In the genomic region with DNA sequence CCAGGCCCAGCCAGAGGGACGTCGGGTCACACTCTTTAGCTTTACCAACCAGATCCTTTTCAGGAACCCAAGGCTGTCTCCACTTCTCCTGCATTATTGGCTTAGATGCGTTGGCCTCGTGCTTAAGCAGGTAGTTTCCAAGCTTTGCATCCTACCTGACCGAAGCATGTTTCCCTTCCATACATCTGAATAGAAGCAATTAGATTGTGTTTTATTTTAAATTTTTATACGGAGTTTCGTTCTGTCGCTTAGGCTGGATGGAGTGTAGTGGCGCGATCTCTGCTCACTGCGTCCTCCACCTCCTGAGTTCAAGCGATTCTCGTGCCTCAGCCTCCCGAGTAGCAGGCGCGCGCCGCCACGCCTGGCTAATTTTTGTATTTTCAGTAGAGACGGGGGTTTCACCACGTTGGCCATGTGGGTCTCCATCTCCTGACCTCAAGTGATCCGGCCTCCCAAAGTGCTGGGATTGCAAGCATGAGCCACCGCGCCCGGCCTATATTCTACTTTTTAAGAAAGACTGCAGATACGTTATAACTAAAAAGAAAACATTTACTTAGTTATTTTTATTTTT, we compare ENCODE assay signal across 8 cellular contexts. TPM values are rescaled to one million over a fixed set of nuclear protein-coding genes. Genes with fewer than 3 reads are reported as not detected.
DNase-seq lines count a peak whose midpoint lies in the region; ATAC-seq, FAIRE-seq and TF ChIP-seq lines count a peak whose summit lies in the region.

No MANE protein-coding gene starts in this region.

- H3K79me2 ChIP-seq in KMS-11 (ENCODE audit: insufficient read depth, low read depth) (no peaks in the 10 kb centered on the region), GM12878 (ENCODE audit: control insufficient read depth, insufficient read depth, low read length) (no peaks in the 10 kb centered on the region)

- RAD21 ChIA-PET in GM12878 (lab: Charles Lee; ENCODE audit: unreplicated experiment): interaction anchor here (1.0 to 1.9 kb wide), 6 partner anchors 18 to 74 kb away, joined by 3 to 7 read pairs (median 4); a partner anchor contains a TSS

- TF ChIP-seq RAD21 in GM12878 (IDR thresholded peaks at IDR 0.05; ENCODE audit: insufficient read depth, low read depth, low read length): no peak

- H3K4me1 ChIP-seq in KMS-11 (ENCODE audit: low read depth, poor library complexity, severe bottlenecking) (peaks cover 6% of the 10 kb centered on the region), GM12878 (ENCODE audit: control insufficient read depth, insufficient read depth, low read length) (peaks cover 3% of the 10 kb centered on the region; the same call in 1 of the 2 replicates), subcutaneous abdominal adipose tissue (ENCODE audit: control insufficient read depth in 5 of 5, insufficient read depth in 5 of 5, low read length in 5 of 5) (peaks cover 0 to 23% (median 17%) of the 10 kb centered on the region in 5 donors)

- DNase-seq in Right ventricle myocardium inferior (ENCODE audit: missing footprints) (peak; percentile 69), cardiac septum (ENCODE audit: low spot score) (no peak), GM12878 (ENCODE audit: low read depth, low spot score) (no peak), kidney epithelial cell (ENCODE audit: low read depth) (no peak), SKM-1 treated with dmso at 0.1 percent for 144 hours (lab: John Stamatoyannopoulos, UW; ENCODE audit: unreplicated experiment) (no peak), GDM1 (lab: John Stamatoyannopoulos, UW) (no peak)

- CTCF ChIA-PET in GM12878 (lab: Yijun Ruan, JAX): interaction anchor here (0.7 to 2.2 kb wide), 13 partner anchors 8 to 195 kb away, joined by 3 to 28 read pairs (median 4); a partner anchor contains a TSS

- SMC1A ChIA-PET in GM12878 (lab: Charles Lee; ENCODE audit: uncharacterized antibody, unreplicated experiment): interaction anchor here (0.8 to 2.0 kb wide), 9 partner anchors 10 to 77 kb away, joined by 3 to 10 read pairs (median 5); a partner anchor contains a TSS

- TF ChIP-seq POLR2A in GM12878 (IDR thresholded peaks at IDR 0.05; ENCODE audit: low read depth, low read length): no peak

- H3K9me3 ChIP-seq in GM12878 (replicated peaks; ENCODE audit: control insufficient read depth, insufficient read depth, low read length) (no peaks in the 10 kb centered on the region), subcutaneous abdominal adipose tissue (ENCODE audit: control insufficient read depth in 5 of 5, low read length in 5 of 5) (no peaks in the 10 kb centered on the region)

- H4K20me1 ChIP-seq in KMS-11 (ENCODE audit: insufficient read depth): no peaks in the 10 kb centered on the region
- H4K20me1 ChIP-seq in GM12878 (ENCODE audit: control insufficient read depth, insufficient read depth): no peaks in the 10 kb centered on the region

- TF ChIP-seq EP300 in GM12878 (IDR thresholded peaks at IDR 0.05; ENCODE audit: borderline replicate concordance in 1 of 2, control insufficient read depth in 1 of 2, low read depth in 2 of 2, low read length in 2 of 2): no peak

- in situ Hi-C loops in GM12878 (cut with MboI): no loop called here

- no peaks in the 10 kb centered on the region for H3K36me3 ChIP-seq in KMS-11 (ENCODE audit: insufficient read depth)
- H3K36me3 ChIP-seq in GM12878 (ENCODE audit: control insufficient read depth in 2 of 2, insufficient read depth in 2 of 2, low read length in 1 of 2): no peaks in the 10 kb centered on the region
- H3K36me3 ChIP-seq in kidney epithelial cell (ENCODE audit: control insufficient read depth, insufficient read depth, low read length): no peaks in the 10 kb centered on the region
- H3K36me3 ChIP-seq in subcutaneous abdominal adipose tissue (ENCODE audit: control insufficient read depth in 5 of 5, insufficient read depth in 5 of 5, low read length in 5 of 5): peaks cover 0 to 6% (median 0%) of the 10 kb centered on the region in 5 donors

- intact Hi-C loops in Right ventricle myocardium inferior (cut with DNase I) (loop anchor here (1.0 kb wide), 1 partner anchor 18 kb away; a partner anchor contains a TSS), cardiac septum (cut with DNase I) (loop anchor here (2.0 kb wide), 1 partner anchor 17 kb away; a partner anchor contains a TSS), GM12878 (cut with micrococcal nuclease; ENCODE audit: unreplicated experiment) (no loop called here)

- ATAC-seq in Right ventricle myocardium inferior (no peak), GM12878 (peak; percentile 29)

- peak; percentile 99 for FAIRE-seq in GM12878 (lab: Jason Lieb, UNC)

- H3K4me2 ChIP-seq in KMS-11 (peak overlapping the region; percentile 63), GM12878 (ENCODE audit: control insufficient read depth, insufficient read depth) (peak overlapping the region; percentile 51)

- no peak for TF ChIP-seq CTCF in KMS-11 (conservative IDR thresholded peaks at IDR 0.05; ENCODE audit: low read depth, low read length)
- TF ChIP-seq CTCF in GM12878 (IDR thresholded peaks at IDR 0.05 in 2 of 3, conservative IDR thresholded peaks at IDR 0.05 in 1 of 3; ENCODE audit: control insufficient read depth in 2 of 3, extremely low read depth in 1 of 3, insufficient read depth in 1 of 3, low read depth in 3 of 3, low read length in 3 of 3): no peak
- TF ChIP-seq CTCF in kidney epithelial cell (IDR thresholded peaks at IDR 0.05; ENCODE audit: insufficient read depth, low read length, poor library complexity, severe bottlenecking): no peak

- no TSS peak for BruUV-seq in GM12878 (replicated peaks; lab: Mats Ljungman, UMichigan)

- 17% methylated on average over 26 of the region's 26 CpGs for whole genome bisulfite sequencing in GM12878 (ENCODE audit: insufficient coverage, insufficient replicate concordance, low lambda C conversion rate, missing lambda C conversion rate)

- POLR2A ChIA-PET in GM12878 (lab: Charles Lee): interaction anchor here (1.2 to 2.9 kb wide), 3 partner anchors 9 to 20 kb away, joined by 3 to 21 read pairs (median 3); a partner anchor contains a TSS

- H3K27me3 ChIP-seq in KMS-11 (ENCODE audit: insufficient read depth, low read depth) (no peaks in the 10 kb centered on the region), GM12878 (replicated peaks in 1 of 2; ENCODE audit: control insufficient read depth in 2 of 2, insufficient read depth in 2 of 2, low read length in 1 of 2) (no peaks in the 10 kb centered on the region; a peak in 2 of 4 replicates), kidney epithelial cell (ENCODE audit: control insufficient read depth, insufficient read depth, low read length) (no peaks in the 10 kb centered on the region), subcutaneous abdominal adipose tissue (ENCODE audit: control insufficient read depth in 5 of 5, insufficient read depth in 4 of 5, low read length in 5 of 5) (peaks cover 0 to under 1% (median 0%) of the 10 kb centered on the region in 5 donors)

- H3K27ac ChIP-seq in KMS-11 (peak overlapping the region; percentile 47; the same call in 1 of the 2 replicates), GM12878 (ENCODE audit: control insufficient read depth, insufficient read depth) (no peak overlapping the region), subcutaneous abdominal adipose tissue (ENCODE audit: low read depth, low read length) (peak overlapping the region; percentile 84)

- no peak overlapping the region for H3K4me3 ChIP-seq in KMS-11 (IDR thresholded peaks at IDR 0.05; ENCODE audit: insufficient read depth, low read depth, low read length)
- H3K4me3 ChIP-seq in GM12878: peak overlapping the region; percentile 78
- H3K4me3 ChIP-seq in kidney epithelial cell (ENCODE audit: low read depth, low read length): peak overlapping the region; percentile 75
- peak overlapping the region; percentile 82 to 98 (median 91) for H3K4me3 ChIP-seq in subcutaneous abdominal adipose tissue (ENCODE audit: low read depth in 1 of 5, low read length in 5 of 5)

- H3K9ac ChIP-seq in KMS-11 (peak overlapping the region; percentile 64), GM12878 (ENCODE audit: control insufficient read depth, insufficient read depth, low read length) (no peak overlapping the region), subcutaneous abdominal adipose tissue (ENCODE audit: low read length in 5 of 5) (peak overlapping the region; percentile 71 to 88 (median 84))

- peak overlapping the region; percentile 95 for H2AFZ ChIP-seq in KMS-11 (ENCODE audit: low read depth)
- H2AFZ ChIP-seq in GM12878 (ENCODE audit: control insufficient read depth, low read depth, low read length): peak overlapping the region; percentile 98

RNA-seq across cellular contexts. Expression of a gene that starts 0.7 kb away (rescaled TPM):
- 2.8 TPM for total RNA-seq in Right ventricle myocardium inferior
- total RNA-seq in cardiac septum: 4.7 TPM
- total RNA-seq in GM12878 (2013; cell fraction: nucleolus; rRNA removed): 3.8 and 4.6 TPM in 2 replicates
- 0.11 and 0.17 TPM in 2 replicates for total RNA-seq in GM12878 (2014; rRNA removed)
- 0.22 and 0.23 TPM in 2 replicates for total RNA-seq in GM12878 (2014; rRNA removed; fragmentation: Illumina TruSeq; extraction: Trizol)
- 0.23 and 0.29 TPM in 2 replicates for total RNA-seq in GM12878 (2021)
- polyA plus RNA-seq in GM12878 (2011; ENCODE audit: low read depth): 0.03 TPM
- 3.9 and 6.5 TPM in 2 replicates for polyA plus RNA-seq in GM12878 (2011; rRNA removed)
- polyA plus RNA-seq in GM12878 (2011; cell fraction: cytosol; rRNA removed): 1.4 and 1.8 TPM in 2 replicates
- polyA plus RNA-seq in GM12878 (2011; cell fraction: nucleus; rRNA removed): 4.2 and 7.4 TPM in 2 replicates
- polyA plus RNA-seq in GM12878 (2012): 0.15 TPM in 2 replicates
- polyA plus RNA-seq in GM12878 (2014; fragmentation: Illumina TruSeq; extraction: Trizol): 0.10 and 0.12 TPM in 2 replicates
- not detected for polyA plus RNA-seq in GM12878 (2014; fragmentation: Nextera tagmentation; extraction: Ambion mirVana)
- 0.45 TPM in 1 of 2 replicates, not detected in the other for polyA plus RNA-seq in GM12878 (2014; rRNA removed)
- under 1 TPM; 0.16 to 0.25 TPM for polyA plus RNA-seq in GM12878 (2016; fragmentation: Nextera tagmentation; extraction: Ambion mirVana)
- 4.4 and 6.6 TPM in 2 replicates for polyA minus RNA-seq in GM12878 (2011; rRNA and poly(A)+ RNA removed)
- 1.2 and 1.6 TPM in 2 replicates for polyA minus RNA-seq in GM12878 (2011; cell fraction: cytosol; rRNA and poly(A)+ RNA removed)
- polyA minus RNA-seq in GM12878 (2011; cell fraction: nucleus; rRNA and poly(A)+ RNA removed): 8.2 and 11.7 TPM in 2 replicates
- total RNA-seq in kidney epithelial cell: 10.4 and 10.5 TPM in 2 replicates

RNA-seq across cellular contexts. Expression of a gene that starts 17.9 kb away (rescaled TPM):
- total RNA-seq in Right ventricle myocardium inferior (30.8 TPM), cardiac septum (19.9 TPM), GM12878 (2014; rRNA removed) (70.0 and 76.2 TPM in 2 replicates), GM12878 (2014; rRNA removed; fragmentation: Illumina TruSeq; extraction: Trizol) (55.2 and 55.3 TPM in 2 replicates), GM12878 (2021) (43.4 and 47.5 TPM in 2 replicates), kidney epithelial cell (73.7 and 83.5 TPM in 2 replicates)
- 54.9 and 60.0 TPM in 2 replicates for total RNA-seq in GM12878 (2013; cell fraction: nucleolus; rRNA removed)
- 30.9 TPM for polyA plus RNA-seq in GM12878 (2011; ENCODE audit: low read depth)
- polyA plus RNA-seq in GM12878 (2011; rRNA removed) (65.9 and 106 TPM in 2 replicates), GM12878 (2014; fragmentation: Illumina TruSeq; extraction: Trizol) (37.5 and 42.0 TPM in 2 replicates), GM12878 (2014; fragmentation: Nextera tagmentation; extraction: Ambion mirVana) (10 to 100 TPM; 20.4 to 42.8 TPM), GM12878 (2014; rRNA removed) (70.5 and 74.6 TPM in 2 replicates), GM12878 (2016; fragmentation: Nextera tagmentation; extraction: Ambion mirVana) (10 to 100 TPM; 82.3 to 87.0 TPM)
- 39.6 and 42.2 TPM in 2 replicates for polyA plus RNA-seq in GM12878 (2011; cell fraction: cytosol; rRNA removed)
- polyA plus RNA-seq in GM12878 (2011; cell fraction: nucleus; rRNA removed): 30.3 TPM in 2 replicates
- 44.5 and 47.3 TPM in 2 replicates for polyA plus RNA-seq in GM12878 (2012)
- polyA minus RNA-seq in GM12878 (2011; rRNA and poly(A)+ RNA removed): 11.9 and 19.5 TPM in 2 replicates
- polyA minus RNA-seq in GM12878 (2011; cell fraction: cytosol; rRNA and poly(A)+ RNA removed): 16.2 and 19.9 TPM in 2 replicates
- 21.4 and 34.0 TPM in 2 replicates for polyA minus RNA-seq in GM12878 (2011; cell fraction: nucleus; rRNA and poly(A)+ RNA removed)
